Comparison of ENCODE assay signal across 12 cellular contexts in genomic region chr4:38872620-38873019, GRCh38. TPM values are rescaled to one million over a fixed set of nuclear protein-coding genes. Genes with fewer than 3 reads are reported as not detected.
DNase-seq lines count a peak whose midpoint lies in the region; ATAC-seq and TF ChIP-seq lines count a peak whose summit lies in the region.
"Had no signal": no experiment of that assay in that cellular context is flagged by ENCODE, and none has a peak within 500 bp of the region (broad histone marks: within the 10 kb centered on the region; RNA-seq: fewer than 3 reads in every experiment).

No MANE protein-coding gene starts in this region.

- H3K4ac ChIP-seq in trophoblast cell (ENCODE audit: low read depth, low read length), result no peak overlapping the region

- no peak overlapping the region for H2BK120ac ChIP-seq in trophoblast cell (ENCODE audit: insufficient read depth, low read length, poor library complexity)

- peaks cover 7% of the 10 kb centered on the region for H3K79me1 ChIP-seq in trophoblast cell (ENCODE audit: low read length)

- H2BK5ac ChIP-seq in trophoblast cell (ENCODE audit: low read depth, low read length, poor library complexity), result no peak overlapping the region

- CTCF ChIA-PET in BJ (lab: Yijun Ruan, JAX), result interaction anchor here (1.3 to 1.7 kb wide), 2 partner anchors 12 to 16 kb away, joined by 5 read pairs; no protein-coding TSS in a partner anchor

- no peaks in the 10 kb centered on the region for H3K27me3 ChIP-seq in BJ (ENCODE audit: control insufficient read depth, insufficient read depth, low read length)
- H3K27me3 ChIP-seq in MG63, result no peaks in the 10 kb centered on the region
- no peaks in the 10 kb centered on the region for H3K27me3 ChIP-seq in trophoblast cell (ENCODE audit: insufficient read depth, low read length)
- H3K27me3 ChIP-seq: right atrium auricular region had no signal

- peak; percentile 85 for DNase-seq in BJ (ENCODE audit: low read depth)
- DNase-seq in MG63, result peak; percentile 77
- DNase-seq in trophoblast cell, result peak; percentile 78 to 90
- DNase-seq: activated B cell treated with CpG ODN at 0.5 μM for 24 hours, Right ventricle myocardium superior had no signal

- H3K4me3 ChIP-seq in BJ (ENCODE audit: low read depth, low read length) (no peak overlapping the region), MG63 (no peak overlapping the region), trophoblast cell (ENCODE audit: low read depth, low read length) (no peak overlapping the region)
- H3K4me3 ChIP-seq: lung, right atrium auricular region had no signal

- H3K79me2 ChIP-seq in trophoblast cell (ENCODE audit: control insufficient read depth, insufficient read depth, low read length, poor library complexity), result peaks cover 6% of the 10 kb centered on the region

- H4K8ac ChIP-seq in trophoblast cell (ENCODE audit: low read depth, low read length), result no peak overlapping the region

- no peak overlapping the region for H3K27ac ChIP-seq in trophoblast cell (ENCODE audit: low read depth, low read length)

- no peak overlapping the region for H3K4me2 ChIP-seq in trophoblast cell (ENCODE audit: low read length)

- H4K12ac ChIP-seq in trophoblast cell (ENCODE audit: low read depth, low read length), result no peak overlapping the region

- no peak overlapping the region for H3K14ac ChIP-seq in trophoblast cell (ENCODE audit: low read length)

- no peak overlapping the region for H2BK12ac ChIP-seq in trophoblast cell (ENCODE audit: low read length)

- peak; percentile 66 for ATAC-seq in esophagus mucosa
- no peak for ATAC-seq in HG03521 (IDR thresholded peaks at IDR 0.05; ENCODE audit: unreplicated experiment)
- no peak for ATAC-seq in HG03460 (IDR thresholded peaks at IDR 0.05; ENCODE audit: unreplicated experiment)
- no peak for ATAC-seq in GM19455 (IDR thresholded peaks at IDR 0.05; ENCODE audit: unreplicated experiment)
- ATAC-seq in HG03135 (IDR thresholded peaks at IDR 0.05; ENCODE audit: unreplicated experiment), result no peak

- no peak overlapping the region for H3K18ac ChIP-seq in trophoblast cell (ENCODE audit: low read length)

- H3K9me3 ChIP-seq in MG63, result no peaks in the 10 kb centered on the region
- no peaks in the 10 kb centered on the region for H3K9me3 ChIP-seq in trophoblast cell (ENCODE audit: insufficient read depth, low read depth, low read length)
- H3K9me3 ChIP-seq: right atrium auricular region had no signal

- peaks cover 7% of the 10 kb centered on the region for H3K36me3 ChIP-seq in BJ (ENCODE audit: control insufficient read depth, insufficient read depth, low read length)
- H3K36me3 ChIP-seq in MG63, result peaks cover 30% of the 10 kb centered on the region
- H3K36me3 ChIP-seq in trophoblast cell (ENCODE audit: control insufficient read depth in 1 of 2, insufficient read depth in 2 of 2, low read length in 2 of 2), result peaks cover 9 to 18% of the 10 kb centered on the region in 2 experiments
- H3K36me3 ChIP-seq: right atrium auricular region had no signal

- H3K4me1 ChIP-seq in trophoblast cell (ENCODE audit: control insufficient read depth in 1 of 2, insufficient read depth in 2 of 2, low read length in 2 of 2), result peaks cover 3% of the 10 kb centered on the region in 2 experiments

- WGBS in trophoblast cell (ENCODE audit: extremely low coverage, insufficient coverage, insufficient read length), result no CpG with 5 or more reads among the region's 5 CpGs

- no peak overlapping the region for H3K23ac ChIP-seq in trophoblast cell (ENCODE audit: low read length)

- no peak overlapping the region for H3K9ac ChIP-seq in trophoblast cell (ENCODE audit: low read length)

- H4K91ac ChIP-seq in trophoblast cell (ENCODE audit: low read depth, low read length), result no peak overlapping the region

- H2AFZ ChIP-seq in trophoblast cell (ENCODE audit: insufficient read depth, low read length, poor library complexity), result no peak overlapping the region

- no peak overlapping the region for H2AK5ac ChIP-seq in trophoblast cell (ENCODE audit: low read length)

- no peak for TF ChIP-seq CTCF in BJ (IDR thresholded peaks at IDR 0.05; ENCODE audit: insufficient read depth, low read depth, low read length)

- POLR2A ChIA-PET in BJ (lab: Charles Lee), result no interaction called here

RNA-seq across cellular contexts. Expression of gene FAM114A1, which starts 5.0 kb away (rescaled TPM):
- 184 and 222 TPM in 2 replicates for polyA plus RNA-seq in BJ (2011; rRNA removed)
- 217 and 336 TPM in 2 replicates for polyA minus RNA-seq in BJ (2011; rRNA and poly(A)+ RNA removed)
- total RNA-seq in MG63 (2014; rRNA removed; shearing (Covaris generic); ENCODE audit: low replicate concordance), result 40.7 and 56.7 TPM in 2 replicates
- 33.2 TPM for total RNA-seq in esophagus mucosa
- polyA plus RNA-seq in trophoblast cell (2013), result 59.7 and 64.1 TPM in 2 replicates

RNA-seq across cellular contexts. Expression of gene TLR6, which starts 16.0 kb away (rescaled TPM):
- polyA plus RNA-seq in BJ (2011; rRNA removed), result 0.27 and 0.70 TPM in 2 replicates
- polyA minus RNA-seq in BJ (2011; rRNA and poly(A)+ RNA removed), result 0.77 and 1.00 TPM in 2 replicates
- total RNA-seq in MG63 (2014; rRNA removed; shearing (Covaris generic); ENCODE audit: low replicate concordance), result 0.82 TPM in 1 of 2 replicates, not detected in the other
- 1.6 TPM for total RNA-seq in esophagus mucosa
- 1.5 and 1.6 TPM in 2 replicates for polyA plus RNA-seq in trophoblast cell (2013)
